In the genomic region with DNA sequence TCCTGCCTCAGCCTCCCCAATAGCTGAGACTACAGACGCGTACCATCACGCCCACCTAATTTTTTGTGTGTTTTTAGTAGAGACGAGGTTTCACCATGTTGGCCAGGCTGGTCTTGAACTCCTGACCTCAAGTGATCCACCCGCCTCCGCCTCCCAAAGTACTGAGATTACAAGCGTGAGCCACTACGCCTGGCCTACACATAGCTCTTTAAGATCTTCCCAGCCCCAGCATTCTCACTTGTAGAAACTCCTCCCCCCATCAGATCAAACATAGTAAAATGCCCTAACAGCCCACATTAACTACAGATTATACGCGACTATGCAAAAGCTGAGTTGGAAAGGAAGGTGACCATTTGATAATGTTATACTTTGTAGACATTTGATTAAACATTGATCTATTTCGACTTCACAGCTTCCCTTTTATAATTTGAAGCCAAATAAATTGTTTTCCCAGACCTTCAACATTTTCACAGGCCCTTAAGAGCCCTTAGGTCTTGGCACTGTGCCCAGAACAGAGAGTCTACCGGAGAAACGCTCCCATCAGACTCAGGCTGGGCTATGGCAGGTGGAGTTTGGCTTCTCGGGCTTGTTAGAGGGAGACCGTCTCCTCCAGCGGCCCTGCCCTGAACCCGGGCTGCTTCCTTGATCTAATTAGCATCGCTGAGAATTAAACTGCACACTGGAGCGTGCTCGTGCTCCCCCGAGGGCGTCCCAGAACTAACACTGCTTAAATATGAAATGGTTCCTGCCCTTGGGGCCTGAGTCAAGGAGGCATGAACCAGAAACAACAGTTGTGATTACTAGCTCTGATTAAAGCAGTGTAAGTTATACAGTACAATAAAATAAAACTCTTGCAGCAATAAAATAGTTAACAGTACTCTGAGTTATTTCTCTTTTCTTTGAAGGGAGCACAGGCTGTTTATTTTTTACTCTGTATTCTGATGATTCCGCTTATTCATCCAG, we compare ENCODE assay signal across 13 cellular contexts.
DNase-seq lines count a peak whose midpoint lies in the region; ATAC-seq, FAIRE-seq and TF ChIP-seq lines count a peak whose summit lies in the region.
"Had no signal": no experiment of that assay in that cellular context is flagged by ENCODE, and none has a peak within 500 bp of the region (broad histone marks: within the 10 kb centered on the region; RNA-seq: fewer than 3 reads in every experiment).

No MANE protein-coding gene starts in this region.

- no peak overlapping the region for H3K9ac ChIP-seq in kidney (ENCODE audit: low read length in 2 of 2)

- DNase-seq in A673 (ENCODE audit: low spot score) (peak; percentile 84), NCI-H1105 (lab: John Stamatoyannopoulos, UW) (peak; percentile 98), NCI-H524 (lab: John Stamatoyannopoulos, UW) (peak; percentile 91 to 96), heart left ventricle (peak in 3 of 5 donors; percentile 30 to 56 (median 46)), kidney (no peak), sciatic nerve (ENCODE audit: low spot score) (no peak)
- DNase-seq in activated CD8-positive, alpha-beta T cell treated with anti-CD3 and anti-CD28 coated beads for 36 hours = no peak
- DNase-seq in CD4-positive, alpha-beta T cell = no peak
- DNase-seq: activated naive CD8-positive, alpha-beta T cell treated with anti-CD3 and anti-CD28 coated beads, Interleukin-2, amount 50 U/mL, for 24 hours; GDM1; stimulated activated CD4-positive, alpha-beta T cell treated with anti-CD3 and anti-CD28 coated beads, Interleukin-12 subunit alpha, Interleukin-12 subunit beta, amount 100 ng/mL, for 4 hours; uterus had no signal

- H3K27ac Mint-ChIP-seq in activated CD8-positive, alpha-beta T cell treated with anti-CD3 and anti-CD28 coated beads for 36 hours = no peak overlapping the region
- H3K27ac Mint-ChIP-seq in CD4-positive, alpha-beta T cell = no peak overlapping the region
- H3K27ac Mint-ChIP-seq: activated naive CD8-positive, alpha-beta T cell treated with anti-CD3 and anti-CD28 coated beads, Interleukin-2, amount 50 U/mL, for 24 hours had no signal

- no peak overlapping the region for H3K4me3 Mint-ChIP-seq in activated CD8-positive, alpha-beta T cell treated with anti-CD3 and anti-CD28 coated beads for 36 hours
- H3K4me3 Mint-ChIP-seq in CD4-positive, alpha-beta T cell = no peak overlapping the region
- H3K4me3 Mint-ChIP-seq: activated naive CD8-positive, alpha-beta T cell treated with anti-CD3 and anti-CD28 coated beads, Interleukin-2, amount 50 U/mL, for 24 hours had no signal

- H3K9me3 Mint-ChIP-seq in activated CD8-positive, alpha-beta T cell treated with anti-CD3 and anti-CD28 coated beads for 36 hours = peaks cover 25% of the 10 kb centered on the region
- H3K9me3 Mint-ChIP-seq in CD4-positive, alpha-beta T cell = peaks cover 15% of the 10 kb centered on the region

- no peaks in the 10 kb centered on the region for H3K36me3 ChIP-seq in A673 (ENCODE audit: insufficient read depth, low read length, poor library complexity, severe bottlenecking)
- no peaks in the 10 kb centered on the region for H3K36me3 ChIP-seq in heart left ventricle
- H3K36me3 ChIP-seq in kidney (ENCODE audit: control insufficient read depth in 1 of 2, insufficient read depth in 2 of 2, low read length in 2 of 2) = no peaks in the 10 kb centered on the region
- H3K36me3 ChIP-seq: uterus had no signal

- H3K4me1 Mint-ChIP-seq in activated CD8-positive, alpha-beta T cell treated with anti-CD3 and anti-CD28 coated beads for 36 hours (ENCODE audit: low read depth) = no peaks in the 10 kb centered on the region
- no peaks in the 10 kb centered on the region for H3K4me1 Mint-ChIP-seq in CD4-positive, alpha-beta T cell (ENCODE audit: low read depth)
- H3K4me1 Mint-ChIP-seq: activated naive CD8-positive, alpha-beta T cell treated with anti-CD3 and anti-CD28 coated beads, Interleukin-2, amount 50 U/mL, for 24 hours had no signal

- H3K27me3 ChIP-seq in A673 (replicated peaks; ENCODE audit: insufficient read depth, low read depth, low read length, poor library complexity) (no peaks in the 10 kb centered on the region), heart left ventricle (peaks cover 0 to 18% (median 0%) of the 10 kb centered on the region in 9 donors)
- peaks cover 8% of the 10 kb centered on the region for H3K27me3 ChIP-seq in CD4-positive, alpha-beta T cell (ENCODE audit: control insufficient read depth, insufficient read depth, low read length)
- H3K27me3 ChIP-seq: uterus had no signal

- CTCF ChIA-PET in A673 (lab: Charles Lee) = interaction anchor here (0.7 kb wide), 1 partner anchor 756 kb away, joined by 3 read pairs; no protein-coding TSS in a partner anchor
- CTCF ChIA-PET in activated CD8-positive, alpha-beta T cell treated with anti-CD3 and anti-CD28 coated beads for 36 hours (lab: Charles Lee) = no interaction called here
- CTCF ChIA-PET in CD4-positive, alpha-beta T cell (lab: Charles Lee) = no interaction called here

- no peaks in the 10 kb centered on the region for H3K36me3 Mint-ChIP-seq in activated CD8-positive, alpha-beta T cell treated with anti-CD3 and anti-CD28 coated beads for 36 hours (ENCODE audit: low read depth)
- H3K36me3 Mint-ChIP-seq in CD4-positive, alpha-beta T cell (ENCODE audit: low read depth) = no peaks in the 10 kb centered on the region

- intact Hi-C loops in A673 (cut with micrococcal nuclease; ENCODE audit: unreplicated experiment) = loop anchor here (1.0 to 10.0 kb wide), 7 partner anchors 168 to 854 kb away; partner anchors contain the start of genes MECR and PTPRU
- intact Hi-C loops in heart left ventricle (cut with DNase I) = loop anchor here in 9 of 10 donors (5.0 to 10.0 kb wide), 8 partner anchors 174 to 854 kb away; partner anchors contain the start of genes MECR (in 2 of the 9) and PTPRU (in 2 of the 9)
- intact Hi-C loops in kidney (cut with DNase I) = no loop called here
- intact Hi-C loops in sciatic nerve (cut with DNase I) = no loop called here
- intact Hi-C loops in activated CD8-positive, alpha-beta T cell treated with anti-CD3 and anti-CD28 coated beads for 36 hours (cut with micrococcal nuclease) = loop anchor here (10.0 kb wide), 1 partner anchor 174 kb away; no protein-coding TSS in a partner anchor
- intact Hi-C loops in CD4-positive, alpha-beta T cell (cut with DNase I, micrococcal nuclease) = no loop called here

- WGBS in heart left ventricle, 4 donors = 38 to 49% (median 42%) methylated on average over 22 to 23 of the region's 23 CpGs

- H3K4me1 ChIP-seq in A673 (ENCODE audit: insufficient read depth, low read length, poor library complexity, severe bottlenecking) (peaks cover 47% of the 10 kb centered on the region), heart left ventricle (peaks cover 0 to 32% (median 21%) of the 10 kb centered on the region in 12 donors), kidney (ENCODE audit: control insufficient read depth in 1 of 2, insufficient read depth in 1 of 2, low read depth in 1 of 2, low read length in 2 of 2) (peaks cover 5 to 7% of the 10 kb centered on the region in 2 donors)
- H3K4me1 ChIP-seq: uterus had no signal

- peaks cover 24% of the 10 kb centered on the region for H3K27me3 Mint-ChIP-seq in activated CD8-positive, alpha-beta T cell treated with anti-CD3 and anti-CD28 coated beads for 36 hours
- peaks cover 60% of the 10 kb centered on the region for H3K27me3 Mint-ChIP-seq in CD4-positive, alpha-beta T cell

- no peak for FAIRE-seq in kidney (lab: Jason Lieb, UNC)
- FAIRE-seq: keratinocyte had no signal

- TF ChIP-seq POLR2A in heart left ventricle (IDR thresholded peaks at IDR 0.05) = no peak

- H3K4me3 ChIP-seq in A673 (ENCODE audit: low read depth, low read length, poor library complexity, severe bottlenecking) (no peak overlapping the region), heart left ventricle (no peak overlapping the region), kidney (ENCODE audit: low read length in 2 of 2) (no peak overlapping the region)
- H3K4me3 ChIP-seq: uterus had no signal

- H3K27ac ChIP-seq in A673 (ENCODE audit: low read depth, low read length, poor library complexity, severe bottlenecking) (peak overlapping the region; percentile 13), heart left ventricle (peak overlapping the region in 1 of 12 donors; percentile 8), kidney (ENCODE audit: low read depth in 2 of 2, low read length in 2 of 2) (no peak overlapping the region)
- no peak overlapping the region for H3K27ac ChIP-seq in CD4-positive, alpha-beta T cell (ENCODE audit: low read depth, low read length)
- H3K27ac ChIP-seq: uterus had no signal

- H3K9me3 ChIP-seq in A673 (ENCODE audit: low read depth, low read length, poor library complexity, severe bottlenecking) (peaks cover 23% of the 10 kb centered on the region), heart left ventricle (peaks cover 0 to 26% (median 21%) of the 10 kb centered on the region in 12 donors), kidney (ENCODE audit: control insufficient read depth in 1 of 2, low read length in 2 of 2) (peaks cover 3 to 16% of the 10 kb centered on the region in 2 donors)
- peaks cover 26% of the 10 kb centered on the region for H3K9me3 ChIP-seq in CD4-positive, alpha-beta T cell (ENCODE audit: control insufficient read depth, low read length)

- no TSS peak for BruUV-seq in A673 (replicated peaks; lab: Mats Ljungman, UMichigan)

- no peak for TF ChIP-seq CTCF in A673 (conservative IDR thresholded peaks at IDR 0.05; ENCODE audit: low read depth, low read length)
- TF ChIP-seq CTCF in heart left ventricle (IDR thresholded peaks at IDR 0.05) = no peak
- no peak for TF ChIP-seq CTCF in kidney (IDR thresholded peaks at IDR 0.05; ENCODE audit: borderline replicate concordance, extremely low read depth, insufficient read depth)
- TF ChIP-seq CTCF in activated CD8-positive, alpha-beta T cell treated with anti-CD3 and anti-CD28 coated beads for 36 hours (IDR thresholded peaks at IDR 0.05) = no peak
- no peak for TF ChIP-seq CTCF in CD4-positive, alpha-beta T cell (IDR thresholded peaks at IDR 0.05)

- ATAC-seq in heart left ventricle (peak in 2 of 4 donors; percentile 27 to 37), sciatic nerve (no peak)
- ATAC-seq in activated CD8-positive, alpha-beta T cell treated with anti-CD3 and anti-CD28 coated beads for 36 hours = no peak
- no peak for ATAC-seq in CD4-positive, alpha-beta T cell (ENCODE audit: poor library complexity)
- ATAC-seq: activated naive CD8-positive, alpha-beta T cell treated with anti-CD3 and anti-CD28 coated beads, Interleukin-2, amount 50 U/mL, for 24 hours had no signal

- POLR2A ChIA-PET in A673 (lab: Charles Lee; ENCODE audit: low non-redundant PET) = no interaction called here
- POLR2A ChIA-PET in activated CD8-positive, alpha-beta T cell treated with anti-CD3 and anti-CD28 coated beads for 36 hours (lab: Charles Lee) = no interaction called here
- POLR2A ChIA-PET in CD4-positive, alpha-beta T cell (lab: Charles Lee) = no interaction called here

Comparison
In these comparisons a context has a peak if more than half of its experiments do, and no peak if none do; other contexts are left out.
1. DNase-seq: peak in A673 (single experiment), NCI-H1105 (single experiment), NCI-H524 (2 of 2) and heart left ventricle (3 of 5); none in kidney (single experiment), sciatic nerve (single experiment), activated CD8-positive, alpha-beta T cell treated with anti-CD3 and anti-CD28 coated beads for 36 hours (single experiment) and CD4-positive, alpha-beta T cell (0 of 10).
2. intact Hi-C loops: an anchor here in A673 (1.0 to 10.0 kb wide), heart left ventricle (5.0 to 10.0 kb wide) and activated CD8-positive, alpha-beta T cell treated with anti-CD3 and anti-CD28 coated beads for 36 hours (10.0 kb wide); none called in kidney, sciatic nerve and CD4-positive, alpha-beta T cell.